ENCODE assay signal across 16 cellular contexts in the genomic region with DNA sequence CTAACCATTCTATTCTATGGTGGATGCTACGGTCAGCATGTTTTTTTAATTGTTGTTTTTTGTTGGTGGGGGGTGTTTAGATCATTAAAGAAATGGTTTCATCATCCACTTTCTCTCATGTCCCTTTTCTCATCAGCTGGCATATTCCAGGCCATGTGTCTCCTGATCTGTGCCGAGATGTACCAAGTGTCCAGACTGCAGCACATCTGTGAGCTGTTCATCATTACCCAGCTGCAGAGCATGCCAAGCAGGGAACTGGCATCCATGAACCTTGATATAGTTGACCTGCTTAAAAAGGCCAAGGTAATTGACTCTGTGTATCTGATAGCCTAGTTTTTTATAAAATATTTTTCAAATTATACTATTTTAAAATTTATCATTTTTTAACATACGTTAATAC. TPM values are rescaled to one million over a fixed set of nuclear protein-coding genes. Genes with fewer than 3 reads are reported as not detected.
A peak's percentile ranks its signal among the peaks of the same experiment; 100 is the strongest.
DNase-seq lines count a peak whose midpoint lies in the region; TF ChIP-seq lines count a peak whose summit lies in the region.
"Had no signal": no experiment of that assay in that cellular context is flagged by ENCODE, and none has a peak within 500 bp of the region (broad histone marks: within the 10 kb centered on the region; RNA-seq: fewer than 3 reads in every experiment).

No MANE protein-coding gene starts in this region.

- H3K18ac ChIP-seq in mesenchymal stem cell (ENCODE audit: low read depth in 1 of 2, low read length in 2 of 2), result no peak overlapping the region

- H3K9me3 ChIP-seq in adipocyte (ENCODE audit: control insufficient read depth, low read length), result no peaks in the 10 kb centered on the region
- H3K9me3 ChIP-seq in mesenchymal stem cell (ENCODE audit: control insufficient read depth, low read length), result no peaks in the 10 kb centered on the region
- H3K9me3 ChIP-seq: BLaER1, HAP-1 had no signal

- H3K4me1 ChIP-seq in adipocyte (ENCODE audit: control insufficient read depth, insufficient read depth, low read length), result peaks cover 66% of the 10 kb centered on the region
- H3K4me1 ChIP-seq in mesenchymal stem cell (ENCODE audit: control insufficient read depth, insufficient read depth, low read depth, low read length), result peaks cover 6% of the 10 kb centered on the region
- H3K4me1 ChIP-seq: HAP-1 had no signal

- H2BK120ac ChIP-seq in mesenchymal stem cell (ENCODE audit: low read depth, low read length), result no peak overlapping the region

- peaks cover 62% of the 10 kb centered on the region for H3K36me3 ChIP-seq in adipocyte (ENCODE audit: control insufficient read depth, insufficient read depth, low read length, severe bottlenecking)
- H3K36me3 ChIP-seq in mesenchymal stem cell (ENCODE audit: control insufficient read depth in 1 of 2, insufficient read depth in 2 of 2, low read depth in 1 of 2, low read length in 2 of 2), result peaks cover 19 to 46% of the 10 kb centered on the region in 2 experiments
- H3K36me3 ChIP-seq: HAP-1 had no signal

- H3K4ac ChIP-seq in mesenchymal stem cell (ENCODE audit: low read depth in 1 of 2, low read length in 2 of 2), result no peak overlapping the region

- no peak for TF ChIP-seq POLR2A in erythroblast (IDR thresholded peaks at IDR 0.05; ENCODE audit: low read length)

- no peak overlapping the region for H3K4me2 ChIP-seq in mesenchymal stem cell (ENCODE audit: low read length, poor library complexity, severe bottlenecking)
- H3K4me2 ChIP-seq: BLaER1 had no signal

- no peak overlapping the region for H2BK15ac ChIP-seq in mesenchymal stem cell (ENCODE audit: low read depth, poor library complexity, severe bottlenecking)

- no peaks in the 10 kb centered on the region for H3K27me3 ChIP-seq in adipocyte (replicated peaks; ENCODE audit: control insufficient read depth, insufficient read depth, low read length)
- no peaks in the 10 kb centered on the region for H3K27me3 ChIP-seq in mesenchymal stem cell (ENCODE audit: control insufficient read depth in 1 of 2, insufficient read depth in 1 of 2, low read length in 2 of 2)
- H3K27me3 ChIP-seq: BLaER1 had no signal

- no peak overlapping the region for H3K4me3 ChIP-seq in adipocyte (ENCODE audit: low read length)
- no peak overlapping the region for H3K4me3 ChIP-seq in mesenchymal stem cell (ENCODE audit: insufficient read depth in 1 of 2, low read depth in 1 of 2, low read length in 2 of 2)
- H3K4me3 ChIP-seq: BLaER1, GM23248, HAP-1 had no signal

- H3K9me3 Mint-ChIP-seq in activated naive CD8-positive, alpha-beta T cell (ENCODE audit: low read depth), result no peaks in the 10 kb centered on the region
- no peaks in the 10 kb centered on the region for H3K9me3 Mint-ChIP-seq in activated naive CD8-positive, alpha-beta T cell treated with anti-CD3 and anti-CD28 coated beads for 36 hours
- H3K9me3 Mint-ChIP-seq: CD14-positive monocyte; CD4-positive, alpha-beta memory T cell had no signal

- H2AK5ac ChIP-seq in mesenchymal stem cell (ENCODE audit: low read length, severe bottlenecking), result no peak overlapping the region

- H2BK5ac ChIP-seq in mesenchymal stem cell (ENCODE audit: low read depth, low read length, poor library complexity, severe bottlenecking), result no peak overlapping the region

- peak overlapping the region; percentile 41 for H3K27ac Mint-ChIP-seq in activated naive CD8-positive, alpha-beta T cell
- no peak overlapping the region for H3K27ac Mint-ChIP-seq in activated naive CD8-positive, alpha-beta T cell treated with anti-CD3 and anti-CD28 coated beads for 36 hours
- H3K27ac Mint-ChIP-seq: CD14-positive monocyte; CD4-positive, alpha-beta memory T cell had no signal

- no peak overlapping the region for H3K23ac ChIP-seq in mesenchymal stem cell (ENCODE audit: low read length in 2 of 2)

- H3K79me1 ChIP-seq in mesenchymal stem cell (replicated peaks; ENCODE audit: low read length, poor library complexity, severe bottlenecking), result peaks cover 9% of the 10 kb centered on the region

- no peak overlapping the region for H3K4me3 Mint-ChIP-seq in activated naive CD8-positive, alpha-beta T cell
- no peak overlapping the region for H3K4me3 Mint-ChIP-seq in activated naive CD8-positive, alpha-beta T cell treated with anti-CD3 and anti-CD28 coated beads for 36 hours
- H3K4me3 Mint-ChIP-seq: CD14-positive monocyte; CD4-positive, alpha-beta memory T cell had no signal

- no peaks in the 10 kb centered on the region for H3K27me3 Mint-ChIP-seq in activated naive CD8-positive, alpha-beta T cell
- H3K27me3 Mint-ChIP-seq in activated naive CD8-positive, alpha-beta T cell treated with anti-CD3 and anti-CD28 coated beads for 36 hours, result no peaks in the 10 kb centered on the region
- H3K27me3 Mint-ChIP-seq: CD4-positive, alpha-beta memory T cell had no signal

- DNase-seq in activated naive CD8-positive, alpha-beta T cell treated with anti-CD3 and anti-CD28 coated beads for 36 hours, result no peak
- DNase-seq in adipocyte (ENCODE audit: low read depth), result no peak
- no peak for DNase-seq in mesenchymal stem cell
- no peak for DNase-seq in Kasumi-1 (lab: John Stamatoyannopoulos, UW)
- no peak for DNase-seq in erythroblast (lab: John Stamatoyannopoulos, UW)
- no peak for DNase-seq in NCI-H2227 treated with DMSO at 0.1 percent for 48 hours (lab: John Stamatoyannopoulos, UW)
- DNase-seq: 8988T; CD4-positive, alpha-beta memory T cell; DMS153; DMS79; GDM1; GM23248 had no signal

- H4K91ac ChIP-seq in mesenchymal stem cell (ENCODE audit: low read length), result no peak overlapping the region

- no peak overlapping the region for H2BK12ac ChIP-seq in mesenchymal stem cell (ENCODE audit: low read length in 2 of 2)

- no peak overlapping the region for H3K27ac ChIP-seq in mesenchymal stem cell (ENCODE audit: low read length, poor library complexity, severe bottlenecking)
- H3K27ac ChIP-seq: BLaER1, GM23248 had no signal

- no peak overlapping the region for H2AFZ ChIP-seq in mesenchymal stem cell (ENCODE audit: low read depth, low read length)
- H2AFZ ChIP-seq: GM23248 had no signal

- H4K8ac ChIP-seq in mesenchymal stem cell (ENCODE audit: low read length), result peak overlapping the region; percentile 57

- H3K36me3 Mint-ChIP-seq in activated naive CD8-positive, alpha-beta T cell, result no peaks in the 10 kb centered on the region
- H3K36me3 Mint-ChIP-seq in activated naive CD8-positive, alpha-beta T cell treated with anti-CD3 and anti-CD28 coated beads for 36 hours, result no peaks in the 10 kb centered on the region
- H3K36me3 Mint-ChIP-seq: CD4-positive, alpha-beta memory T cell had no signal

- no peak overlapping the region for H3K14ac ChIP-seq in mesenchymal stem cell (ENCODE audit: low read length in 2 of 2)

- H3K9ac ChIP-seq in adipocyte (ENCODE audit: low read length) (peak overlapping the region; percentile 13), mesenchymal stem cell (ENCODE audit: low read length) (no peak overlapping the region)
- H3K9ac ChIP-seq: BLaER1, GM23248 had no signal

- 94% methylated on average over 2 of the region's 3 CpGs for WGBS in mesenchymal stem cell

- peaks cover 5% of the 10 kb centered on the region for H3K4me1 Mint-ChIP-seq in activated naive CD8-positive, alpha-beta T cell (ENCODE audit: low read depth)
- peaks cover 17% of the 10 kb centered on the region for H3K4me1 Mint-ChIP-seq in activated naive CD8-positive, alpha-beta T cell treated with anti-CD3 and anti-CD28 coated beads for 36 hours

RNA-seq across cellular contexts. Expression of gene GLRX, which starts 38.9 kb away (rescaled TPM):
- total RNA-seq in activated naive CD8-positive, alpha-beta T cell treated with anti-CD3 and anti-CD28 coated beads for 36 hours, result 10 to 100 TPM; 26.4 to 29.5 TPM
- 137 TPM for polyA plus RNA-seq in mesenchymal stem cell (2013, experiment 1 of 2)
- 143 TPM for polyA plus RNA-seq in mesenchymal stem cell (2013, experiment 2 of 2)

RNA-seq across cellular contexts. Expression of gene RHOBTB3, which starts 52.5 kb away (rescaled TPM):
- under 1 TPM; 0.52 to 0.78 TPM for total RNA-seq in activated naive CD8-positive, alpha-beta T cell treated with anti-CD3 and anti-CD28 coated beads for 36 hours
- 279 TPM for polyA plus RNA-seq in mesenchymal stem cell (2013, experiment 1 of 2)
- polyA plus RNA-seq in mesenchymal stem cell (2013, experiment 2 of 2), result 271 TPM
